In the genomic region with DNA sequence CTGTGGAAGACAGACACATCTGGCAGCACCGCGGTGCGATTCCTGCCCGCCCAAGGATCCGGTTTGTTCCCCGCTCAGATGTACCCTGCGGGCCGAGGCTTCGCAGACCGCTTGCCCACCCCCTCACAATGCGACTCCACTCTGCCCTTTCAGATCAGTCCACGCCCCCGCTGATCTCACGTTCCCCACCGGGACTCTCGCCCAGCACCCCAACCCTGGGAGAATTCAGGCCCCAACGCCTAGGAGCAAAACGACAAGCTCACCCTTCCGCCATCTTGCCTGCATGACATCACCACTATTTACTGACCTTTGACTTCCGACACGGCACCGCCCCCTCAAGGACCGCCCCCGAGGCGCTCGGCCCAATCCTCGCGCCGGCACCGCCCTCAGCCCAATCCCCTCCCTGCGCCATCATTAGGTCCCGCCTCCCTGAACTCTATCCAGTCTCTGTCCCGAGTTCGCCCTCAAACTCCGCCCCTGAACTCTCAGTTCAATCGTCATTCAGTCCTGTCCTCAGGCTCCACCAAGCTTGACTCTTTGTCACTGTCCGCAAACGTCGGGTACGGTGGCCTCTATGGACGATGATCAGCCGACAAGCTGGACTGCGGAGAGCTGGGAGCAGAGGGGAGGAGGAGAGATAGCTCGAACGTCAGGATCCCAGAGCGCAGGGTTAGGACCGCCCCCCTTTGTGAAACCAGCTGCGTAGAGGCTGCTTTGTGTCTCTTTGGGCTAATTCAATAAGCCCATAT, we compare ENCODE assay signal across 8 cellular contexts. TPM values are rescaled to one million over a fixed set of nuclear protein-coding genes. Genes with fewer than 3 reads are reported as not detected.
DNase-seq lines count a peak whose midpoint lies in the region; ATAC-seq, FAIRE-seq and TF ChIP-seq lines count a peak whose summit lies in the region.

A gene with protein sequence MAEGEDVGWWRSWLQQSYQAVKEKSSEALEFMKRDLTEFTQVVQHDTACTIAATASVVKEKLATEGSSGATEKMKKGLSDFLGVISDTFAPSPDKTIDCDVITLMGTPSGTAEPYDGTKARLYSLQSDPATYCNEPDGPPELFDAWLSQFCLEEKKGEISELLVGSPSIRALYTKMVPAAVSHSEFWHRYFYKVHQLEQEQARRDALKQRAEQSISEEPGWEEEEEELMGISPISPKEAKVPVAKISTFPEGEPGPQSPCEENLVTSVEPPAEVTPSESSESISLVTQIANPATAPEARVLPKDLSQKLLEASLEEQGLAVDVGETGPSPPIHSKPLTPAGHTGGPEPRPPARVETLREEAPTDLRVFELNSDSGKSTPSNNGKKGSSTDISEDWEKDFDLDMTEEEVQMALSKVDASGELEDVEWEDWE (minus strand): TSS at position 301 of the 749 bp plus-strand sequence. CDS start 27 bp downstream, at position 274.

- peak within 1 kb of the TSS; percentile 98 for H3K27ac Mint-ChIP-seq in activated CD4-positive, alpha-beta T cell treated with anti-CD3 and anti-CD28 coated beads for 36 hours

- no peaks in the 10 kb centered on the region for H3K9me3 ChIP-seq in kidney (ENCODE audit: control insufficient read depth in 1 of 2, low read length in 2 of 2)

- peaks cover 2% of the 10 kb centered on the region for H3K36me3 Mint-ChIP-seq in activated CD4-positive, alpha-beta T cell treated with anti-CD3 and anti-CD28 coated beads for 36 hours (ENCODE audit: low read depth)

- H3K4me1 Mint-ChIP-seq in activated CD4-positive, alpha-beta T cell treated with anti-CD3 and anti-CD28 coated beads for 36 hours = peaks cover 19% of the 10 kb centered on the region

- TF ChIP-seq CTCF in choroid plexus epithelial cell (conservative IDR thresholded peaks at IDR 0.05; ENCODE audit: low read depth, low read length) (no peak), kidney (IDR thresholded peaks at IDR 0.05; ENCODE audit: borderline replicate concordance, extremely low read depth, insufficient read depth) (no peak)

- H3K4me1 ChIP-seq in kidney (ENCODE audit: control insufficient read depth in 1 of 2, insufficient read depth in 1 of 2, low read depth in 1 of 2, low read length in 2 of 2) = peaks cover 0 to 11% of the 10 kb centered on the region in 2 donors

- FAIRE-seq in kidney (lab: Jason Lieb, UNC) = peak; percentile 99

- peak within 1 kb of the TSS; percentile 85 to 92 for H3K9ac ChIP-seq in kidney (ENCODE audit: low read length in 2 of 2)

- peak; percentile 96 for ATAC-seq in HG03442 (IDR thresholded peaks at IDR 0.05; ENCODE audit: unreplicated experiment)
- ATAC-seq in activated CD4-positive, alpha-beta T cell treated with anti-CD3 and anti-CD28 coated beads for 36 hours = peak; percentile 98

- peak within 1 kb of the TSS; percentile 83 for H3K4me3 Mint-ChIP-seq in activated CD4-positive, alpha-beta T cell treated with anti-CD3 and anti-CD28 coated beads for 36 hours

- intact Hi-C loops in activated CD4-positive, alpha-beta T cell treated with anti-CD3 and anti-CD28 coated beads for 36 hours (cut with DNase I, micrococcal nuclease) = loop anchor here (1.0 to 10.0 kb wide), 14 partner anchors 43 to 750 kb away; partner anchors contain the start of genes CCDC28B (in 1 of the 2), EIF3I (in 1 of the 2), HDAC1 (in 1 of the 2) and IQCC (in 1 of the 2)
- intact Hi-C loops in kidney (cut with DNase I) = no loop called here

- DNase-seq in Ammon's horn (ENCODE audit: low spot score) (peak; percentile 100), GM19238 (ENCODE audit: insufficient read length, low spot score) (peak; percentile 91), NCI-H524 (lab: John Stamatoyannopoulos, UW) (peak; percentile 98), choroid plexus epithelial cell (ENCODE audit: low read depth) (peak; percentile 98), kidney (peak; percentile 99)
- DNase-seq in activated CD4-positive, alpha-beta T cell treated with anti-CD3 and anti-CD28 coated beads for 36 hours = peak; percentile 100
- peak; percentile 99 for DNase-seq in stimulated activated CD4-positive, alpha-beta T cell treated with anti-CD3 and anti-CD28 coated beads, Interleukin-15, amount 100 ng/mL, for 24 hours

- H3K36me3 ChIP-seq in kidney (ENCODE audit: control insufficient read depth in 1 of 2, insufficient read depth in 2 of 2, low read length in 2 of 2) = peaks cover 2 to 12% of the 10 kb centered on the region in 2 donors

- no peaks in the 10 kb centered on the region for H3K27me3 Mint-ChIP-seq in activated CD4-positive, alpha-beta T cell treated with anti-CD3 and anti-CD28 coated beads for 36 hours

- POLR2A ChIA-PET in activated CD4-positive, alpha-beta T cell treated with anti-CD3 and anti-CD28 coated beads for 36 hours (lab: Charles Lee) = interaction anchor here (0.5 to 1.7 kb wide), 15 partner anchors 8 to 733 kb away, joined by 3 to 15 read pairs (median 3); partner anchors contain the start of genes HDAC1, LCK, MARCKSL1 and RBBP4

- peak within 1 kb of the TSS; percentile 83 for H3K4me3 ChIP-seq in choroid plexus epithelial cell (ENCODE audit: low read depth, low read length)
- peak within 1 kb of the TSS; percentile 86 to 96 for H3K4me3 ChIP-seq in kidney (ENCODE audit: low read length in 2 of 2)

- CTCF ChIA-PET in activated CD4-positive, alpha-beta T cell treated with anti-CD3 and anti-CD28 coated beads for 36 hours (lab: Charles Lee) = interaction anchor here (0.6 to 1.6 kb wide), 9 partner anchors 22 to 318 kb away, joined by 3 to 7 read pairs (median 3); partner anchors contain the start of genes FAM167B and KPNA6

- no peaks in the 10 kb centered on the region for H3K9me3 Mint-ChIP-seq in activated CD4-positive, alpha-beta T cell treated with anti-CD3 and anti-CD28 coated beads for 36 hours (ENCODE audit: low read depth)

- H3K27ac ChIP-seq in kidney (ENCODE audit: low read depth in 2 of 2, low read length in 2 of 2) = peak within 1 kb of the TSS; percentile 86 to 95

RNA-seq across cellular contexts. Expression of the gene that starts here (rescaled TPM):
- total RNA-seq in activated CD4-positive, alpha-beta T cell treated with anti-CD3 and anti-CD28 coated beads for 36 hours = 10 to 100 TPM; 29.4 to 36.9 TPM
- total RNA-seq in kidney = 61.7 TPM
- 40.2 TPM for polyA plus RNA-seq in kidney (ENCODE audit: insufficient read depth, low read depth, low replicate concordance)

Comparison
In these comparisons a context has a peak if more than half of its experiments do, and no peak if none do; other contexts are left out.
1. Peak in every context shown above with its lines: DNase-seq, ATAC-seq, H3K4me3 ChIP-seq and H3K27ac ChIP-seq.